In genomic region chr6:33288942-33289783, GRCh38 we compare ENCODE assay signal across 8 cellular contexts. TPM values are rescaled to one million over a fixed set of nuclear protein-coding genes. Genes with fewer than 3 reads are reported as not detected.
DNase-seq lines count a peak whose midpoint lies in the region; ATAC-seq and TF ChIP-seq lines count a peak whose summit lies in the region.

Gene PFDN6 (plus strand): TSS chr6:33289601. CDS start chr6:33289857, 256 bp downstream.
Gene WDR46 (minus strand): TSS chr6:33289239. CDS start chr6:33289170, 69 bp downstream.

- 0% methylated on average over 41 of the region's 41 CpGs for WGBS in aorta, 2 donors

- no peak for TF ChIP-seq CTCF in left ventricle myocardium inferior (IDR thresholded peaks at IDR 0.05; ENCODE audit: borderline replicate concordance)
- no peak for TF ChIP-seq CTCF in progenitor cell of endocrine pancreas (IDR thresholded peaks at IDR 0.05; ENCODE audit: unreplicated experiment)

- H3K27me3 ChIP-seq in left ventricle myocardium inferior (ENCODE audit: low read depth) (no peaks in the 10 kb centered on the region), aorta (ENCODE audit: control insufficient read depth in 1 of 2, insufficient read depth in 2 of 2, low read length in 1 of 2) (no peaks in the 10 kb centered on the region)

- H3K4me1 Mint-ChIP-seq in T-cell (peaks cover 44 to 50% (median 49%) of the 10 kb centered on the region in 3 donors), progenitor cell of endocrine pancreas (ENCODE audit: low read depth) (peaks cover 25% of the 10 kb centered on the region)

- H3K4me1 ChIP-seq in left ventricle myocardium inferior (peaks cover 34% of the 10 kb centered on the region), aorta (ENCODE audit: control insufficient read depth in 1 of 2, insufficient read depth in 2 of 2, low read length in 2 of 2) (no peaks in the 10 kb centered on the region)

- intact Hi-C loops in left ventricle myocardium inferior (cut with micrococcal nuclease) = no loop called here
- intact Hi-C loops in aorta (cut with DNase I) = no loop called here

- H3K27me3 Mint-ChIP-seq in T-cell (no peaks in the 10 kb centered on the region), progenitor cell of endocrine pancreas (no peaks in the 10 kb centered on the region)

- H3K27ac Mint-ChIP-seq in T-cell (peak within 1 kb of the TSS; percentile 92 to 96), progenitor cell of endocrine pancreas (peak within 1 kb of the TSS; percentile 95)

- H3K4me3 Mint-ChIP-seq in T-cell = peak within 1 kb of the TSS; percentile 93 to 96 (median 96)
- H3K4me3 Mint-ChIP-seq in progenitor cell of endocrine pancreas (ENCODE audit: low read depth) = peak within 1 kb of the TSS; percentile 97

- H3K9me3 Mint-ChIP-seq in T-cell (no peaks in the 10 kb centered on the region), progenitor cell of endocrine pancreas (ENCODE audit: low read depth) (no peaks in the 10 kb centered on the region)

- ATAC-seq in GM18498 (IDR thresholded peaks at IDR 0.05; ENCODE audit: unreplicated experiment) (peak; percentile 91), HG02852 (IDR thresholded peaks at IDR 0.05; ENCODE audit: unreplicated experiment) (peak; percentile 86), T-cell (replicated peaks in 1 of 4) (peak; percentile 95 to 96 (median 96)), aorta (ENCODE audit: low FRiP score) (peak; percentile 96)

- POLR2A ChIA-PET in T-cell (lab: Charles Lee) = interaction anchor here (0.5 to 2.8 kb wide), 8 partner anchors 8 to 57 kb away, joined by 3 to 10 read pairs (median 4); partner anchors contain the start of genes B3GALT4 (in 2 of the 2), RPS18 (in 1 of the 2) and VPS52 (in 1 of the 2)

- DNase-seq in NCI-H1436 treated with DMSO at 0.1 percent for 48 hours (lab: John Stamatoyannopoulos, UW) = peak; percentile 87
- DNase-seq in T-cell = peak; percentile 67 to 88 (median 82)
- DNase-seq in amniotic stem cell (lab: John Stamatoyannopoulos, UW) = peak; percentile 73
- DNase-seq in left ventricle myocardium inferior = peak; percentile 74
- DNase-seq in progenitor cell of endocrine pancreas (ENCODE audit: low spot score, unreplicated experiment) = peak; percentile 38
- peak; percentile 85 to 87 for DNase-seq in aorta

- CTCF ChIA-PET in T-cell (lab: Charles Lee) = interaction anchor here (0.5 to 2.4 kb wide), 13 partner anchors 8 to 434 kb away, joined by 3 to 11 read pairs (median 4); partner anchors contain the start of genes B3GALT4 (in 1 of the 2), RPS18 (in 1 of the 2), VPS52 (in 1 of the 2) and ZBTB22 (in 1 of the 2)

- no peaks in the 10 kb centered on the region for H3K9me3 ChIP-seq in left ventricle myocardium inferior (replicated peaks)
- no peaks in the 10 kb centered on the region for H3K9me3 ChIP-seq in aorta (ENCODE audit: control insufficient read depth, low read length)

- peak within 1 kb of the TSS; percentile 93 for H3K27ac ChIP-seq in left ventricle myocardium inferior (replicated peaks)
- peak within 1 kb of the TSS in 1 of 2 donors; percentile 65 for H3K27ac ChIP-seq in aorta (ENCODE audit: low read depth in 1 of 2, low read length in 2 of 2)

- H3K36me3 Mint-ChIP-seq in T-cell = peaks cover 42% of the 10 kb centered on the region
- H3K36me3 Mint-ChIP-seq in progenitor cell of endocrine pancreas (ENCODE audit: insufficient read depth) = peaks cover 13% of the 10 kb centered on the region

- peak within 1 kb of the TSS; percentile 83 for H3K4me3 ChIP-seq in left ventricle myocardium inferior
- peak within 1 kb of the TSS; percentile 39 to 74 for H3K4me3 ChIP-seq in aorta (ENCODE audit: low read length in 2 of 2)

- peaks cover 65% of the 10 kb centered on the region for H3K36me3 ChIP-seq in left ventricle myocardium inferior
- H3K36me3 ChIP-seq in aorta (ENCODE audit: control insufficient read depth in 1 of 2, insufficient read depth in 2 of 2, low read length in 1 of 2) = no peaks in the 10 kb centered on the region

RNA-seq across cellular contexts. Expression of gene PFDN6, which starts in this region (rescaled TPM):
- 10 to 100 TPM; 16.1 to 51.4 (median 40.5) TPM for total RNA-seq in T-cell
- 47.8 TPM for total RNA-seq in left ventricle myocardium inferior
- 46.1 and 52.1 TPM in 2 replicates for total RNA-seq in progenitor cell of endocrine pancreas
- total RNA-seq in aorta = 10 to 100 TPM; 19.8 to 23.7 TPM
- polyA plus RNA-seq in aorta = 100 to 1,000 TPM in 1 of 2 donors, 10 to 100 TPM in 1; 71.4 to 114 TPM

RNA-seq across cellular contexts. Expression of gene WDR46, which starts in this region (rescaled TPM):
- total RNA-seq in T-cell = 10 to 100 TPM; 38.3 to 74.4 (median 60.4) TPM
- 13.3 TPM for total RNA-seq in left ventricle myocardium inferior
- 47.5 and 53.4 TPM in 2 replicates for total RNA-seq in progenitor cell of endocrine pancreas
- total RNA-seq in aorta = 10 to 100 TPM; 40.6 TPM
- 100 to 1,000 TPM in 1 of 2 donors, 10 to 100 TPM in 1; 24.5 to 143 TPM for polyA plus RNA-seq in aorta
